ENCODE assay signal across 29 cellular contexts in the genomic region with DNA sequence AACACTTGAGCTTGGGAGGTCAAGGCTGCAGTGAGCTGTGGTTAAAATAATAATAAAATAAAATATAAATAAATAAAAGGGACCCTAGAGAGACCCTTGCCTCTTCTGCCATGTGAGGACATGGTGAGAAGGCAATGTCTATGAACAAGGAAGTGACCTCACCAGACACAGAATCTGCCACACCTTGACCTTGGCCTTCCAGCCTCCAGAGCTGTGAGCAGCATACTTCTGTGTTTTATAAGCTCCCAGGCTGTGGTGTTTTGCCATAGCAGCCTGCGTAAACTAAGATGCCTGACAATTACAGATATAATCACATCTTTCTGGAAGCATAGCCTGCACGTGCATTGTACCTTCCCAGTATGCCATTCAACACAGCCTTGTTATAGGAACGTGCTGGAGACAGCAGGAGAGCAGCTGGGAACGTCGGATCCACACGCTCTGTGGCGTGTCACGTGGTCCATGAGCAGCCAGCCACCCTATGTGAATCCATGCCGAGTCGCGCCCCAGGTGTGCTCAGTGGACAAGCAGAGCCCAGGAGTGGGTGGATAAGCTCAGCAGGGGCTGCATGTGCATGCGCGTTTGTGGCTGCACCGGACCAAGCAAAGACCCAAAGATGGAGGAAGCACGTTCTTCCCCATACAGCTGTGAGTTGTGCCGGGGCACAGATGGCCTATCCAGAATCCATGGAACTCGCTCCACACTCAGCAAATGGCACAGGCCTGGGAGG. TPM values are rescaled to one million over a fixed set of nuclear protein-coding genes. Genes with fewer than 3 reads are reported as not detected.
"Had no signal": no experiment of that assay in that cellular context is flagged by ENCODE, and none has a peak within 500 bp of the region (broad histone marks: within the 10 kb centered on the region; RNA-seq: fewer than 3 reads in every experiment).

No MANE protein-coding gene starts in this region.

- H3K36me3 ChIP-seq: adrenal gland, ascending aorta, brain microvascular endothelial cell, ovary, right lobe of liver, suprapubic skin, transverse colon, vagina had no signal

- H3K27ac ChIP-seq: adrenal gland, ascending aorta, brain microvascular endothelial cell, right lobe of liver, skin epidermis, stomach, suprapubic skin, transverse colon, vagina had no signal

- FAIRE-seq: colon, endothelial cell of umbilical vein, TTC549 had no signal

- H3K27me3 ChIP-seq: adrenal gland, ascending aorta, brain microvascular endothelial cell, ovary, right lobe of liver, stomach, suprapubic skin, transverse colon, vagina had no signal

- ATAC-seq: activated T-helper 17 cell treated with anti-CD3 and anti-CD28 coated beads, Interleukin-2, amount 50 U/mL, for 72 hours; effector memory CD8-positive, alpha-beta T cell; esophagus mucosa; natural killer cell; right lobe of liver; stimulated activated effector memory CD8-positive, alpha-beta T cell treated with anti-CD3 and anti-CD28 coated beads, Interleukin-12 subunit alpha, Interleukin-12 subunit beta, amount 100 ng/mL, for 72 hours had no signal

- H3K9me3 ChIP-seq: adrenal gland, ovary, right lobe of liver, stomach, suprapubic skin, transverse colon, vagina had no signal

- H3K4me3 ChIP-seq: adrenal gland, ascending aorta, lung, ovary, right lobe of liver, skin epidermis, stomach, suprapubic skin, transverse colon, vagina had no signal

- H3K4me1 ChIP-seq: adrenal gland, ascending aorta, right lobe of liver, stomach had no signal

- DNase-seq: activated CD4-positive, alpha-beta T cell treated with anti-CD3 and anti-CD28 coated beads for 1 hour; activated CD4-positive, alpha-beta T cell treated with anti-CD3 and anti-CD28 coated beads, Interleukin-2, amount 50 U/mL, for 4 hours; activated CD8-positive, alpha-beta memory T cell treated with anti-CD3 and anti-CD28 coated beads for 24 hours; activated CD8-positive, alpha-beta memory T cell treated with anti-CD3 and anti-CD28 coated beads, Interleukin-2, amount 50 U/mL, for 4 hours; activated T-cell treated with anti-CD3 and anti-CD28 coated beads, Interleukin-2, amount 50 U/mL, for 24 hours; brain microvascular endothelial cell; central memory CD4-positive, alpha-beta T cell; effector memory CD8-positive, alpha-beta T cell; foreskin melanocyte; hippocampal formation; natural killer cell; stimulated activated CD4-positive, alpha-beta T cell treated with anti-CD3 and anti-CD28 coated beads, Interleukin-2, amount 100 ng/mL, for 24 hours; stomach; T-helper 1 cell; transverse colon had no signal

RNA-seq across cellular contexts. Expression of gene WNT9A, which starts 17.8 kb away (rescaled TPM):
- total RNA-seq: natural killer cell had no signal
